2 cellular contexts compared by ENCODE assay signal in genomic region chr13:34926513-34926912, GRCh38.
A peak's percentile ranks its signal among the peaks of the same experiment; 100 is the strongest.
TF ChIP-seq lines count a peak whose summit lies in the region.

No MANE protein-coding gene starts in this region.

TF ChIP-seq in HCT116, 20 proteins besides CTCF, POLR2A, EP300 and RAD21:
- TF ChIP-seq TCF7L2 (IDR thresholded peaks at IDR 0.05; ENCODE audit: borderline replicate concordance, extremely low read depth, insufficient read depth, insufficient read length) (no peak), REST (IDR thresholded peaks at IDR 0.05; ENCODE audit: low read depth) (peak; percentile 73)

TF ChIP-seq in endothelial cell of umbilical vein, 7 proteins besides CTCF, POLR2A, EP300 and RAD21:
- TF ChIP-seq GATA2 (IDR thresholded peaks at IDR 0.05; ENCODE audit: insufficient read depth, insufficient read length, low read depth, low read length) = no peak
- no peak for TF ChIP-seq POLR2AphosphoS5 (IDR thresholded peaks at IDR 0.05; ENCODE audit: insufficient read depth, low read depth, low read length)
- TF ChIP-seq MYC (IDR thresholded peaks at IDR 0.05; ENCODE audit: low read depth, low read length) = no peak
- TF ChIP-seq MAX (IDR thresholded peaks at IDR 0.05; ENCODE audit: insufficient read depth, insufficient read length) = no peak
- no peak for TF ChIP-seq JUN (IDR thresholded peaks at IDR 0.05; ENCODE audit: borderline replicate concordance, insufficient read depth, insufficient read length, low read depth)
- no peak for TF ChIP-seq EZH2 (IDR thresholded peaks at IDR 0.05; ENCODE audit: borderline replicate concordance, low read depth, low read length, severe bottlenecking)
- no peak for TF ChIP-seq FOS (IDR thresholded peaks at IDR 0.05; ENCODE audit: borderline replicate concordance, insufficient read depth, low read length)
